ENCODE assay signal across 8 cellular contexts in the genomic region with DNA sequence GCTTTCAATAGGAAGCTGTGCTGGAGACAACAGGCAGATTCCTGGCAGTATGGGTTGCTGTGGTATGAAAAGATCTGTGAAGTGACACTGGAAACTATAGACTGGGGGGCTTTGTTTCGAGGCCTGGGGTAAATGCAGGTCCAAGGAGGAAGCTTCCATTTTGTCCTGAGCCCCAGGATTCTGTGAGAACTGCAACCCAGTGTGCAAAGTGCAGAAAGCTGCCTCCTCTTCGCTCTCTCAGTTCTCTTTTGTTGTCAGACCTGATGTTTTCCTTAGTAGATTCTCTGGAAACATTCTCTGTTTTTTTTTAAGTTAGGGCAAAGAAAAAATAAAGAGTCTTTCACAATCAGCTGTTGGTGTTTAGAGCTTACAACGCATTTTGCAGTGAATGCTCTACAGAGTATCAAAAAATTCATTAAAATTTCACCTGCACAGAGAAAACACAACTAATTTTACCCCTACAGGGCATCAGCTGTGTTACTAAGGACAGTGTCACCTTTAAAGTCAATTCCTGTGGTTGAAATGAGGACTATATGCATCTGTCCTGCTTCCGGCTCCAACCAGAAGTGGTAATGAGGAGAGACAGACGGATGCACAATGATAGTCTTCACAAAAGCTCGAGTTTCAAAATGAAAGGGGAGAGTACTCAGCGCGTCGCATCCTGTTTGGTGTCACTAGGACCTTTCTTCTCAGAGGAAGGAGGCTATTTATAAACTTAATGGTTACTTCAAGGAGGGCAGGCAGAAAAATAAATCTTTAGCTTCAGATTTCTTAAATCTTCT.
DNase-seq lines count a peak whose midpoint lies in the region; ATAC-seq lines count a peak whose summit lies in the region.

No MANE protein-coding gene starts in this region.

- H3K27ac Mint-ChIP-seq in activated naive CD8-positive, alpha-beta T cell treated with anti-CD3 and anti-CD28 coated beads, Interleukin-2, amount 50 U/mL, for 24 hours: peak overlapping the region; percentile 80

- H3K4me3 Mint-ChIP-seq in activated naive CD8-positive, alpha-beta T cell treated with anti-CD3 and anti-CD28 coated beads, Interleukin-2, amount 50 U/mL, for 24 hours: peak overlapping the region; percentile 61

- peaks cover 51% of the 10 kb centered on the region for H3K4me1 Mint-ChIP-seq in activated naive CD8-positive, alpha-beta T cell treated with anti-CD3 and anti-CD28 coated beads, Interleukin-2, amount 50 U/mL, for 24 hours

- H3K9me3 Mint-ChIP-seq in activated naive CD8-positive, alpha-beta T cell treated with anti-CD3 and anti-CD28 coated beads, Interleukin-2, amount 50 U/mL, for 24 hours: no peaks in the 10 kb centered on the region

- H3K36me3 Mint-ChIP-seq in activated naive CD8-positive, alpha-beta T cell treated with anti-CD3 and anti-CD28 coated beads, Interleukin-2, amount 50 U/mL, for 24 hours (ENCODE audit: low read depth): peaks cover 2% of the 10 kb centered on the region

- intact Hi-C loops in Right ventricle myocardium superior (cut with DNase I): no loop called here

- ATAC-seq in GM18868 (IDR thresholded peaks at IDR 0.05; ENCODE audit: unreplicated experiment): peak; percentile 95
- peak; percentile 90 for ATAC-seq in HG02610 (IDR thresholded peaks at IDR 0.05; ENCODE audit: unreplicated experiment)
- peak; percentile 97 for ATAC-seq in activated naive CD8-positive, alpha-beta T cell treated with anti-CD3 and anti-CD28 coated beads, Interleukin-2, amount 50 U/mL, for 24 hours
- ATAC-seq in Right ventricle myocardium superior (ENCODE audit: poor library complexity): no peak

- DNase-seq in NCI-H2227 treated with DMSO at 0.1 percent for 48 hours (lab: John Stamatoyannopoulos, UW): peak; percentile 43
- peak; percentile 49 for DNase-seq in activated naive CD8-positive, alpha-beta T cell treated with anti-CD3 and anti-CD28 coated beads, Interleukin-2, amount 50 U/mL, for 24 hours
- DNase-seq in stimulated activated CD4-positive, alpha-beta T cell treated with anti-CD3 and anti-CD28 coated beads, Interleukin-12 subunit alpha, Interleukin-12 subunit beta, amount 100 ng/mL, for 24 hours (ENCODE audit: low read depth in 2 of 2): peak; percentile 13 to 26
- no peak for DNase-seq in NCI-H2196 treated with DMSO at 0.1 percent for 48 hours (lab: John Stamatoyannopoulos, UW; ENCODE audit: unreplicated experiment)
- DNase-seq in NCI-H2081 (lab: John Stamatoyannopoulos, UW): no peak
- DNase-seq in Right ventricle myocardium superior: no peak

- no peaks in the 10 kb centered on the region for H3K27me3 Mint-ChIP-seq in activated naive CD8-positive, alpha-beta T cell treated with anti-CD3 and anti-CD28 coated beads, Interleukin-2, amount 50 U/mL, for 24 hours

Comparison
In these comparisons a context has a peak if more than half of its experiments do, and no peak if none do; other contexts are left out.
1. DNase-seq: peak in NCI-H2227 treated with DMSO at 0.1 percent for 48 hours (single experiment), activated naive CD8-positive, alpha-beta T cell treated with anti-CD3 and anti-CD28 coated beads, Interleukin-2, amount 50 U/mL, for 24 hours (single experiment) and stimulated activated CD4-positive, alpha-beta T cell treated with anti-CD3 and anti-CD28 coated beads, Interleukin-12 subunit alpha, Interleukin-12 subunit beta, amount 100 ng/mL, for 24 hours (2 of 2); none in NCI-H2196 treated with DMSO at 0.1 percent for 48 hours (single experiment), NCI-H2081 (0 of 2) and Right ventricle myocardium superior (single experiment).